In genomic region chr4:73404042-73404441, GRCh38 we compare ENCODE assay signal across 1 cellular context.
TF ChIP-seq lines count a peak whose summit lies in the region.

ALB (plus strand) TSS chr4:73404287; CDS start chr4:73404328, 41 bp downstream.

TF ChIP-seq in HepG2, 621 proteins besides CTCF, POLR2A, EP300 and RAD21 (continued from another document and continues in another):
- TF ChIP-seq ZSCAN25 (CRISPR knock-in tag; IDR thresholded peaks at IDR 0.05) (no peak), NR1H2 (CRISPR knock-in tag; IDR thresholded peaks at IDR 0.05; ENCODE audit: borderline replicate concordance, low read depth) (no peak), ZNF136 (CRISPR knock-in tag; IDR thresholded peaks at IDR 0.05; ENCODE audit: low read depth) (no peak), ZNF468 (CRISPR knock-in tag; IDR thresholded peaks at IDR 0.05) (no peak), ZNF24 (IDR thresholded peaks at IDR 0.05) (no peak), ZNF326 (CRISPR knock-in tag; IDR thresholded peaks at IDR 0.05; ENCODE audit: borderline replicate concordance) (no peak), RFX1 (IDR thresholded peaks at IDR 0.05) (no peak), TEAD2 (CRISPR knock-in tag; IDR thresholded peaks at IDR 0.05) (no peak), TCF12 (IDR thresholded peaks at IDR 0.05) (no peak), TCF12 (CRISPR knock-in tag; IDR thresholded peaks at IDR 0.05) (no peak), ZNF570 (CRISPR knock-in tag; IDR thresholded peaks at IDR 0.05; ENCODE audit: borderline replicate concordance) (no peak), JUN (CRISPR knock-in tag; IDR thresholded peaks at IDR 0.05) (no peak), THAP11 (CRISPR knock-in tag; IDR thresholded peaks at IDR 0.05) (peak; percentile 67; the same call in 1 of the 2 replicates), GATAD1 (CRISPR knock-in tag; IDR thresholded peaks at IDR 0.05) (peak; percentile 56), SRSF1 (optimal IDR thresholded peaks at IDR 0.05; ENCODE audit: low read depth, low read length) (no peak), GTF2F1 (IDR thresholded peaks at IDR 0.05; ENCODE audit: low read length) (0 out of 2 replicates have a peak, but pooled peaks have one; percentile 43), HOXD1 (CRISPR knock-in tag; IDR thresholded peaks at IDR 0.05) (no peak), ZSCAN20 (CRISPR knock-in tag; IDR thresholded peaks at IDR 0.05; ENCODE audit: borderline replicate concordance) (no peak), SUZ12 (IDR thresholded peaks at IDR 0.05; ENCODE audit: low read depth, low read length) (no peak), BRCA1 (CRISPR knock-in tag; IDR thresholded peaks at IDR 0.05) (0 out of 2 replicates have a peak, but pooled peaks have one; percentile 27), ZNF234 (CRISPR knock-in tag; conservative IDR thresholded peaks at IDR 0.05) (no peak), CBX5 (CRISPR knock-in tag; IDR thresholded peaks at IDR 0.05; ENCODE audit: borderline replicate concordance) (no peak), MAFK (conservative IDR thresholded peaks at IDR 0.05 in 1 of 2, IDR thresholded peaks at IDR 0.05 in 1 of 2; ENCODE audit: low read length in 2 of 2) (no peak), ZBTB2 (CRISPR knock-in tag; IDR thresholded peaks at IDR 0.05; ENCODE audit: low read depth) (no peak), HNF4A (CRISPR knock-in tag; IDR thresholded peaks at IDR 0.05) (no peak; the same call in 1 of the 2 replicates), FLYWCH1 (CRISPR knock-in tag; IDR thresholded peaks at IDR 0.05) (no peak), ZNF709 (CRISPR knock-in tag; IDR thresholded peaks at IDR 0.05) (no peak), FOXK1 (CRISPR knock-in tag; IDR thresholded peaks at IDR 0.05; ENCODE audit: borderline replicate concordance, low read depth) (no peak; the same call in 1 of the 2 replicates), AFF4 (CRISPR knock-in tag; IDR thresholded peaks at IDR 0.05) (peak; percentile 100), SRF (IDR thresholded peaks at IDR 0.05; ENCODE audit: low read depth, low read length) (no peak), GTF3A (CRISPR knock-in tag; conservative IDR thresholded peaks at IDR 0.05) (no peak), ZNF512 (CRISPR knock-in tag; IDR thresholded peaks at IDR 0.05) (no peak), NFKB2 (CRISPR knock-in tag; IDR thresholded peaks at IDR 0.05; ENCODE audit: borderline replicate concordance) (no peak), RFXANK (CRISPR knock-in tag; IDR thresholded peaks at IDR 0.05) (no peak; the same call in none of the 2 replicates), ZNF232 (CRISPR knock-in tag; IDR thresholded peaks at IDR 0.05; ENCODE audit: borderline replicate concordance) (no peak), FUBP1 (CRISPR knock-in tag; IDR thresholded peaks at IDR 0.05; ENCODE audit: borderline replicate concordance) (no peak), CBFB (CRISPR knock-in tag; IDR thresholded peaks at IDR 0.05) (no peak), ZBTB7B (CRISPR knock-in tag; IDR thresholded peaks at IDR 0.05) (0 out of 2 replicates have a peak, but pooled peaks have one; percentile 32), TEAD3 (CRISPR knock-in tag; optimal IDR thresholded peaks at IDR 0.05; ENCODE audit: borderline replicate concordance) (no peak)
- TF ChIP-seq, protein P1, sequence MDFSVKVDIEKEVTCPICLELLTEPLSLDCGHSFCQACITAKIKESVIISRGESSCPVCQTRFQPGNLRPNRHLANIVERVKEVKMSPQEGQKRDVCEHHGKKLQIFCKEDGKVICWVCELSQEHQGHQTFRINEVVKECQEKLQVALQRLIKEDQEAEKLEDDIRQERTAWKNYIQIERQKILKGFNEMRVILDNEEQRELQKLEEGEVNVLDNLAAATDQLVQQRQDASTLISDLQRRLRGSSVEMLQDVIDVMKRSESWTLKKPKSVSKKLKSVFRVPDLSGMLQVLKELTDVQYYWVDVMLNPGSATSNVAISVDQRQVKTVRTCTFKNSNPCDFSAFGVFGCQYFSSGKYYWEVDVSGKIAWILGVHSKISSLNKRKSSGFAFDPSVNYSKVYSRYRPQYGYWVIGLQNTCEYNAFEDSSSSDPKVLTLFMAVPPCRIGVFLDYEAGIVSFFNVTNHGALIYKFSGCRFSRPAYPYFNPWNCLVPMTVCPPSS (IDR thresholded peaks at IDR 0.05) = no peak
- TF ChIP-seq, protein P2, sequence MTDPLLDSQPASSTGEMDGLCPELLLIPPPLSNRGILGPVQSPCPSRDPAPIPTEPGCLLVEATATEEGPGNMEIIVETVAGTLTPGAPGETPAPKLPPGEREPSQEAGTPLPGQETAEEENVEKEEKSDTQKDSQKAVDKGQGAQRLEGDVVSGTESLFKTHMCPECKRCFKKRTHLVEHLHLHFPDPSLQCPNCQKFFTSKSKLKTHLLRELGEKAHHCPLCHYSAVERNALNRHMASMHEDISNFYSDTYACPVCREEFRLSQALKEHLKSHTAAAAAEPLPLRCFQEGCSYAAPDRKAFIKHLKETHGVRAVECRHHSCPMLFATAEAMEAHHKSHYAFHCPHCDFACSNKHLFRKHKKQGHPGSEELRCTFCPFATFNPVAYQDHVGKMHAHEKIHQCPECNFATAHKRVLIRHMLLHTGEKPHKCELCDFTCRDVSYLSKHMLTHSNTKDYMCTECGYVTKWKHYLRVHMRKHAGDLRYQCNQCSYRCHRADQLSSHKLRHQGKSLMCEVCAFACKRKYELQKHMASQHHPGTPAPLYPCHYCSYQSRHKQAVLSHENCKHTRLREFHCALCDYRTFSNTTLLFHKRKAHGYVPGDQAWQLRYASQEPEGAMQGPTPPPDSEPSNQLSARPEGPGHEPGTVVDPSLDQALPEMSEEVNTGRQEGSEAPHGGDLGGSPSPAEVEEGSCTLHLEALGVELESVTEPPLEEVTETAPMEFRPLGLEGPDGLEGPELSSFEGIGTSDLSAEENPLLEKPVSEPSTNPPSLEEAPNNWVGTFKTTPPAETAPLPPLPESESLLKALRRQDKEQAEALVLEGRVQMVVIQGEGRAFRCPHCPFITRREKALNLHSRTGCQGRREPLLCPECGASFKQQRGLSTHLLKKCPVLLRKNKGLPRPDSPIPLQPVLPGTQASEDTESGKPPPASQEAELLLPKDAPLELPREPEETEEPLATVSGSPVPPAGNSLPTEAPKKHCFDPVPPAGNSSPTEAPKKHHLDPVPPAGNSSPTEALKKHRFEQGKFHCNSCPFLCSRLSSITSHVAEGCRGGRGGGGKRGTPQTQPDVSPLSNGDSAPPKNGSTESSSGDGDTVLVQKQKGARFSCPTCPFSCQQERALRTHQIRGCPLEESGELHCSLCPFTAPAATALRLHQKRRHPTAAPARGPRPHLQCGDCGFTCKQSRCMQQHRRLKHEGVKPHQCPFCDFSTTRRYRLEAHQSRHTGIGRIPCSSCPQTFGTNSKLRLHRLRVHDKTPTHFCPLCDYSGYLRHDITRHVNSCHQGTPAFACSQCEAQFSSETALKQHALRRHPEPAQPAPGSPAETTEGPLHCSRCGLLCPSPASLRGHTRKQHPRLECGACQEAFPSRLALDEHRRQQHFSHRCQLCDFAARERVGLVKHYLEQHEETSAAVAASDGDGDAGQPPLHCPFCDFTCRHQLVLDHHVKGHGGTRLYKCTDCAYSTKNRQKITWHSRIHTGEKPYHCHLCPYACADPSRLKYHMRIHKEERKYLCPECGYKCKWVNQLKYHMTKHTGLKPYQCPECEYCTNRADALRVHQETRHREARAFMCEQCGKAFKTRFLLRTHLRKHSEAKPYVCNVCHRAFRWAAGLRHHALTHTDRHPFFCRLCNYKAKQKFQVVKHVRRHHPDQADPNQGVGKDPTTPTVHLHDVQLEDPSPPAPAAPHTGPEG (CRISPR knock-in tag; IDR thresholded peaks at IDR 0.05) = no peak
- TF ChIP-seq, protein P3, sequence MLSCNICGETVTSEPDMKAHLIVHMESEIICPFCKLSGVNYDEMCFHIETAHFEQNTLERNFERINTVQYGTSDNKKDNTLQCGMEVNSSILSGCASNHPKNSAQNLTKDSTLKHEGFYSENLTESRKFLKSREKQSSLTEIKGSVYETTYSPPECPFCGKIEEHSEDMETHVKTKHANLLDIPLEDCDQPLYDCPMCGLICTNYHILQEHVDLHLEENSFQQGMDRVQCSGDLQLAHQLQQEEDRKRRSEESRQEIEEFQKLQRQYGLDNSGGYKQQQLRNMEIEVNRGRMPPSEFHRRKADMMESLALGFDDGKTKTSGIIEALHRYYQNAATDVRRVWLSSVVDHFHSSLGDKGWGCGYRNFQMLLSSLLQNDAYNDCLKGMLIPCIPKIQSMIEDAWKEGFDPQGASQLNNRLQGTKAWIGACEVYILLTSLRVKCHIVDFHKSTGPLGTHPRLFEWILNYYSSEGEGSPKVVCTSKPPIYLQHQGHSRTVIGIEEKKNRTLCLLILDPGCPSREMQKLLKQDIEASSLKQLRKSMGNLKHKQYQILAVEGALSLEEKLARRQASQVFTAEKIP (CRISPR knock-in tag; IDR thresholded peaks at IDR 0.05; ENCODE audit: borderline replicate concordance) = no peak
